22 cellular contexts compared by ENCODE assay signal in the genomic region with DNA sequence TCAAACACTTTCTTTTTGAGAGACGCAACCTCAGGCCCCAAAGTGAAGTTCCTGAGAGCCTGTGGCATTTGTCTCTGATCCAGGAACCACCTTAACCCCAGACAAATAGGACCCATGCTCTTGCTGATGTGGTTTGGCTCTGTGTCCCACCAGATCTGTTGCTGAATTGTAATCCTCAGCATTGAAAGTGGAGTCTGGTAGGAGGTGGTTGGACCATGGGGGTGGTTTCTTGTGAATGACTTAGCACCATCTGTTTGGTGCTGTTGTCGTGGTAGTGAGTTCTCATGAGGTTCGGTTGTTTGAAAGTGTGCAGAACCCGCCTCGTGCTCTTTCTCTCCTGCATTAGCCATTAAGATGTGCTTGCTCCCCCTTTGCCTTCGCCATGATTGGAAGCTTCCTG.
DNase-seq lines count a peak whose midpoint lies in the region; ATAC-seq and TF ChIP-seq lines count a peak whose summit lies in the region.
"Had no signal": no experiment of that assay in that cellular context is flagged by ENCODE, and none has a peak within 500 bp of the region (broad histone marks: within the 10 kb centered on the region; RNA-seq: fewer than 3 reads in every experiment).

No MANE protein-coding gene starts in this region.

- peaks cover 25 to 96% (median 69%) of the 10 kb centered on the region in 11 experiments; a peak in 21 of 22 replicates for H3K36me3 ChIP-seq in BLaER1 treated with 17β-estradiol and CSF1 and Interleukin-3, amounts not matched to agents 10 nM and 100 nM
- H3K36me3 ChIP-seq in DND-41 (ENCODE audit: insufficient read depth, low read length) = peaks cover 83% of the 10 kb centered on the region
- no peaks in the 10 kb centered on the region for H3K36me3 ChIP-seq in neural progenitor cell
- H3K36me3 ChIP-seq: SJSA1 had no signal

- peak; percentile 57; the same call in 2 of the 3 replicates for ATAC-seq in DND-41 (ENCODE audit: insufficient read depth, low read depth)
- ATAC-seq: A549 had no signal

- H3K4me3 Mint-ChIP-seq in neural progenitor cell = no peak overlapping the region

- peak overlapping the region; percentile 50 for H3K27ac Mint-ChIP-seq in neural progenitor cell

- peaks cover 0 to 30% (median 19%) of the 10 kb centered on the region in 11 experiments; a peak in 19 of 22 replicates for H3K9me3 ChIP-seq in BLaER1 treated with 17β-estradiol and CSF1 and Interleukin-3, amounts not matched to agents 10 nM and 100 nM (replicated peaks in 1 of 11)
- no peaks in the 10 kb centered on the region for H3K9me3 ChIP-seq in DND-41 (ENCODE audit: insufficient read depth, low read length, severe bottlenecking)
- H3K9me3 ChIP-seq in neural progenitor cell (ENCODE audit: low read depth) = no peaks in the 10 kb centered on the region
- H3K9me3 ChIP-seq: A549, SJSA1 had no signal

- H3K9ac ChIP-seq in BLaER1 treated with 17β-estradiol and CSF1 and Interleukin-3, amounts not matched to agents 10 nM and 100 nM = no peak overlapping the region
- H3K9ac ChIP-seq in DND-41 (ENCODE audit: low read depth, low read length) (no peak overlapping the region), neural progenitor cell (no peak overlapping the region)

- peaks cover 15% of the 10 kb centered on the region for H3F3A ChIP-seq in neural progenitor cell (ENCODE audit: low read depth)

- TF ChIP-seq CTCF in DND-41 (IDR thresholded peaks at IDR 0.05; ENCODE audit: borderline replicate concordance, extremely low read depth, low read length, poor library complexity, severe bottlenecking) (no peak), neural progenitor cell (IDR thresholded peaks at IDR 0.05) (no peak)

- DNase-seq in DND-41 (no peak), neural progenitor cell (ENCODE audit: low spot score) (no peak), superior temporal gyrus (ENCODE audit: extremely low spot score) (peak; percentile 29), NCI-H526 treated with DMSO at 0.1 percent for 48 hours (lab: John Stamatoyannopoulos, UW) (no peak), HPDE6-E6E7 (ENCODE audit: extremely low spot score) (no peak)
- no peak for DNase-seq in stimulated activated CD4-positive, alpha-beta T cell treated with anti-CD3 and anti-CD28 coated beads, Interleukin-4, amount 100 ng/mL, for 24 hours
- DNase-seq: AML-193, Calu3, DMS79 treated with DMSO at 0.1 percent for 48 hours, H7, KBM-7, NCI-H1105 treated with DMSO at 0.1 percent for 48 hours, NCI-H146, NCI-H1930, NCI-H446 treated with DMSO at 0.1 percent for 48 hours, NCI-H69, Right ventricle myocardium superior, RPMI8226 had no signal

- peaks cover 45 to 64% (median 55%) of the 10 kb centered on the region in 10 experiments for H3K4me1 ChIP-seq in BLaER1 treated with 17β-estradiol and CSF1 and Interleukin-3, amounts not matched to agents 10 nM and 100 nM
- H3K4me1 ChIP-seq in DND-41 (ENCODE audit: insufficient read depth, low read length) (0 out of 2 replicates have a peak, but pooled peaks cover 6% of the 10 kb centered on the region), neural progenitor cell (peaks cover 26% of the 10 kb centered on the region)
- H3K4me1 ChIP-seq: A549, SJSA1 had no signal

- no peaks in the 10 kb centered on the region for H3K27me3 ChIP-seq in BLaER1 treated with 17β-estradiol and CSF1 and Interleukin-3, amounts not matched to agents 10 nM and 100 nM
- H3K27me3 ChIP-seq in DND-41 (ENCODE audit: insufficient read depth, low read length, poor library complexity) (no peaks in the 10 kb centered on the region), neural progenitor cell (no peaks in the 10 kb centered on the region)
- H3K27me3 ChIP-seq: SJSA1 had no signal

- H4K20me1 ChIP-seq in BLaER1 treated with 17β-estradiol and CSF1 and Interleukin-3, amounts not matched to agents 10 nM and 100 nM = peaks cover 0 to 47% (median 0%) of the 10 kb centered on the region in 11 experiments; a peak in 7 of 22 replicates
- H4K20me1 ChIP-seq in DND-41 (ENCODE audit: insufficient read depth, low read length) (peaks cover 69% of the 10 kb centered on the region), neural progenitor cell (ENCODE audit: low read depth) (peaks cover 8% of the 10 kb centered on the region)

- peak overlapping the region in 7 of 11 experiments; percentile 14 to 45 (median 23); a peak in 10 of 22 replicates for H3K4me2 ChIP-seq in BLaER1 treated with 17β-estradiol and CSF1 and Interleukin-3, amounts not matched to agents 10 nM and 100 nM
- H3K4me2 ChIP-seq in DND-41 (ENCODE audit: insufficient read depth, low read length) (no peak overlapping the region), neural progenitor cell (no peak overlapping the region)
- H3K4me2 ChIP-seq: A549 had no signal

- H3K9me3 Mint-ChIP-seq in neural progenitor cell = peaks cover 2% of the 10 kb centered on the region

- H3K4me3 ChIP-seq in BLaER1 treated with 17β-estradiol and CSF1 and Interleukin-3, amounts not matched to agents 10 nM and 100 nM = no peak overlapping the region
- H3K4me3 ChIP-seq in DND-41 (ENCODE audit: low read depth in 1 of 2, low read length in 2 of 2) (no peak overlapping the region), neural progenitor cell (no peak overlapping the region)
- H3K4me3 ChIP-seq: A549, SJSA1 had no signal

- H3K27me3 Mint-ChIP-seq in neural progenitor cell (ENCODE audit: insufficient read depth, low read depth) = peaks cover 15% of the 10 kb centered on the region

- H2AFZ ChIP-seq in DND-41 (ENCODE audit: low read depth, low read length) = no peak overlapping the region
- no peak overlapping the region for H2AFZ ChIP-seq in neural progenitor cell (replicated peaks)

- H3K79me2 ChIP-seq in DND-41 (ENCODE audit: insufficient read depth, low read length) (peaks cover 99% of the 10 kb centered on the region), neural progenitor cell (ENCODE audit: low read depth) (no peaks in the 10 kb centered on the region)

- peak overlapping the region in 3 of 11 experiments; percentile 36 to 54 (median 52); a peak in 1 of 22 replicates for H3K27ac ChIP-seq in BLaER1 treated with 17β-estradiol and CSF1 and Interleukin-3, amounts not matched to agents 10 nM and 100 nM
- H3K27ac ChIP-seq in DND-41 (ENCODE audit: low read length) = peak overlapping the region; percentile 3; the same call in 1 of the 2 replicates
- no peak overlapping the region for H3K27ac ChIP-seq in neural progenitor cell
- H3K27ac ChIP-seq: A549, C4-2B, SJSA1 had no signal

- peaks cover 51% of the 10 kb centered on the region for H3K4me1 Mint-ChIP-seq in neural progenitor cell

- H3K36me3 Mint-ChIP-seq in neural progenitor cell = peaks cover 2% of the 10 kb centered on the region

Comparison
In these comparisons a context has a peak if more than half of its experiments do, and no peak if none do; other contexts are left out.
1. H3K4me2 ChIP-seq: peak in BLaER1 treated with 17β-estradiol and CSF1 and Interleukin-3, amounts not matched to agents 10 nM and 100 nM (7 of 11); none in DND-41 (single experiment) and neural progenitor cell (single experiment).